24 cellular contexts compared by ENCODE assay signal in the genomic region with DNA sequence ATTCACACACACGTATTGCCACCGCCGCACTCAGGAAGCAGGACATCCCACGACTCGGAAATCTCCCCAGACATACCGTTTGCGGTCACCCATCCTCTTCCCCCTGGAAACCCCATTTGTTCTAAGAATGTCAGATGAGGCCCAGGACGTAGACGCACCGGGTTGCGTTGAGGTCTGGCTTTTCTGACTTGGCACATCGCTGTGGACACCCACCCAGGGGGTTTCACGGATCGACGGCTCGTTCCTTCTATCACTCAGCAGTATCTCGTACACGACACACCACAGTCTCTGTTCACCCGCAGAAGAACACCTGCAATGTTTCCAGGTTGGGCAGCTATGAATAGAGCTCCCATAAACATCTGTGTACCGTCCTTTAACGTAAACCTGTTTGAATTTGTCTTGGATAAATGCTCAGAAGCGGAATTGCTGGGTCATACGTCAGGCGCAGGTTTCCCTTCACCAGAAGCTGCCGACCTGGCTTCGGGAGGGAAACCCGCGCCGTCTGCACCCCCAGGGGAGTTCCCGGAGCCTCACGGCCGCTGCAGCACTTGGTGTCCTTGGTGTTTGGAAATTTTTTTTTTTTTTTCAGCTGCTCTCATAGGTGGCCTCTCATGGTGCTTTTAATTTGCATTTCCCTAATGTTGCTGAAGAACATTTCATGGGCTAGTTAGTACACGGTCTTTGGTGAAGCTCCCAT. TPM values are rescaled to one million over a fixed set of nuclear protein-coding genes. Genes with fewer than 3 reads are reported as not detected.
DNase-seq lines count a peak whose midpoint lies in the region; ATAC-seq and TF ChIP-seq lines count a peak whose summit lies in the region.
"Had no signal": no experiment of that assay in that cellular context is flagged by ENCODE, and none has a peak within 500 bp of the region (broad histone marks: within the 10 kb centered on the region; RNA-seq: fewer than 3 reads in every experiment).

No MANE protein-coding gene starts in this region.

- H3K9me3 Mint-ChIP-seq in activated naive CD8-positive, alpha-beta T cell treated with anti-CD3 and anti-CD28 coated beads, Interleukin-2, amount 50 U/mL, for 24 hours, result no peaks in the 10 kb centered on the region
- H3K9me3 Mint-ChIP-seq in activated naive CD8-positive, alpha-beta T cell treated with anti-CD3 and anti-CD28 coated beads for 36 hours, result peaks cover 8% of the 10 kb centered on the region
- H3K9me3 Mint-ChIP-seq in activated T-helper 17 cell treated with anti-CD3 and anti-CD28 coated beads, Interleukin-2, amount 50 U/mL, for 72 hours, result peaks cover 4% of the 10 kb centered on the region
- peaks cover 7% of the 10 kb centered on the region for H3K9me3 Mint-ChIP-seq in type B pancreatic cell

- H3K36me3 Mint-ChIP-seq in activated naive CD8-positive, alpha-beta T cell treated with anti-CD3 and anti-CD28 coated beads, Interleukin-2, amount 50 U/mL, for 24 hours (ENCODE audit: low read depth), result peaks cover 2% of the 10 kb centered on the region
- no peaks in the 10 kb centered on the region for H3K36me3 Mint-ChIP-seq in activated naive CD8-positive, alpha-beta T cell treated with anti-CD3 and anti-CD28 coated beads for 36 hours
- H3K36me3 Mint-ChIP-seq in activated T-helper 17 cell treated with anti-CD3 and anti-CD28 coated beads, Interleukin-2, amount 50 U/mL, for 72 hours (ENCODE audit: low read depth), result no peaks in the 10 kb centered on the region
- no peaks in the 10 kb centered on the region for H3K36me3 Mint-ChIP-seq in type B pancreatic cell

- POLR2A ChIA-PET in GM10248 (lab: Yijun Ruan, JAX), result no interaction called here

- H3K27me3 Mint-ChIP-seq in activated naive CD8-positive, alpha-beta T cell treated with anti-CD3 and anti-CD28 coated beads, Interleukin-2, amount 50 U/mL, for 24 hours, result peaks cover 42% of the 10 kb centered on the region
- H3K27me3 Mint-ChIP-seq in activated naive CD8-positive, alpha-beta T cell treated with anti-CD3 and anti-CD28 coated beads for 36 hours, result peaks cover 60% of the 10 kb centered on the region
- peaks cover 30% of the 10 kb centered on the region for H3K27me3 Mint-ChIP-seq in activated T-helper 17 cell treated with anti-CD3 and anti-CD28 coated beads, Interleukin-2, amount 50 U/mL, for 72 hours
- peaks cover 57% of the 10 kb centered on the region for H3K27me3 Mint-ChIP-seq in type B pancreatic cell

- CTCF ChIA-PET in GM10248 (lab: Yijun Ruan, JAX), result interaction anchor here (1.5 kb wide), 1 partner anchor 12 kb away, joined by 5 read pairs; no protein-coding TSS in a partner anchor

- DNase-seq in activated naive CD8-positive, alpha-beta T cell treated with anti-CD3 and anti-CD28 coated beads, Interleukin-2, amount 50 U/mL, for 24 hours, result no peak
- no peak for DNase-seq in activated naive CD8-positive, alpha-beta T cell treated with anti-CD3 and anti-CD28 coated beads for 36 hours
- DNase-seq in MV-4-11 (lab: John Stamatoyannopoulos, UW), result peak; percentile 8
- DNase-seq in type B pancreatic cell (ENCODE audit: extremely low spot score, unreplicated experiment), result peak; percentile 65
- no peak for DNase-seq in amygdala (lab: John Stamatoyannopoulos, UW)
- no peak for DNase-seq in GM10248 (ENCODE audit: extremely low spot score)
- DNase-seq: activated CD4-positive, CD25-positive, alpha-beta regulatory T cell; activated gamma-delta T cell; CD4-positive, alpha-beta T cell; central memory CD4-positive, alpha-beta T cell; DMS79; esophagus squamous epithelium; NCI-H1092; NCI-H2081 treated with DMSO at 0.1 percent for 48 hours; NCI-H82; substantia nigra; T-helper 9 cell had no signal

- H3K4me1 Mint-ChIP-seq in activated naive CD8-positive, alpha-beta T cell treated with anti-CD3 and anti-CD28 coated beads, Interleukin-2, amount 50 U/mL, for 24 hours, result peaks cover 9% of the 10 kb centered on the region
- peaks cover 4% of the 10 kb centered on the region for H3K4me1 Mint-ChIP-seq in activated naive CD8-positive, alpha-beta T cell treated with anti-CD3 and anti-CD28 coated beads for 36 hours
- no peaks in the 10 kb centered on the region for H3K4me1 Mint-ChIP-seq in activated T-helper 17 cell treated with anti-CD3 and anti-CD28 coated beads, Interleukin-2, amount 50 U/mL, for 72 hours
- H3K4me1 Mint-ChIP-seq in type B pancreatic cell (ENCODE audit: unreplicated experiment), result no peaks in the 10 kb centered on the region

- no peak overlapping the region for H3K4me3 Mint-ChIP-seq in activated naive CD8-positive, alpha-beta T cell treated with anti-CD3 and anti-CD28 coated beads, Interleukin-2, amount 50 U/mL, for 24 hours
- H3K4me3 Mint-ChIP-seq in activated naive CD8-positive, alpha-beta T cell treated with anti-CD3 and anti-CD28 coated beads for 36 hours, result no peak overlapping the region
- H3K4me3 Mint-ChIP-seq in activated T-helper 17 cell treated with anti-CD3 and anti-CD28 coated beads, Interleukin-2, amount 50 U/mL, for 72 hours, result peak overlapping the region; percentile 29
- no peak overlapping the region for H3K4me3 Mint-ChIP-seq in type B pancreatic cell
- H3K4me3 Mint-ChIP-seq: CD4-positive, alpha-beta T cell had no signal

- TF ChIP-seq CTCF in type B pancreatic cell (conservative IDR thresholded peaks at IDR 0.05) (no peak), GM10248 (IDR thresholded peaks at IDR 0.05; ENCODE audit: control extremely low read depth, extremely low read depth, low read depth, missing control alignments) (no peak)

- peak; percentile 43 for ATAC-seq in activated naive CD8-positive, alpha-beta T cell treated with anti-CD3 and anti-CD28 coated beads, Interleukin-2, amount 50 U/mL, for 24 hours
- ATAC-seq in activated T-helper 17 cell treated with anti-CD3 and anti-CD28 coated beads, Interleukin-2, amount 50 U/mL, for 72 hours (replicated peaks), result peak; percentile 78
- no peak for ATAC-seq in HG02610 (IDR thresholded peaks at IDR 0.05; ENCODE audit: unreplicated experiment)
- ATAC-seq: left lobe of liver, Panc1 had no signal

- peak overlapping the region; percentile 55 for H3K27ac Mint-ChIP-seq in activated naive CD8-positive, alpha-beta T cell treated with anti-CD3 and anti-CD28 coated beads, Interleukin-2, amount 50 U/mL, for 24 hours
- H3K27ac Mint-ChIP-seq in activated naive CD8-positive, alpha-beta T cell treated with anti-CD3 and anti-CD28 coated beads for 36 hours, result no peak overlapping the region
- peak overlapping the region; percentile 10 for H3K27ac Mint-ChIP-seq in activated T-helper 17 cell treated with anti-CD3 and anti-CD28 coated beads, Interleukin-2, amount 50 U/mL, for 72 hours
- no peak overlapping the region for H3K27ac Mint-ChIP-seq in type B pancreatic cell
- H3K27ac Mint-ChIP-seq: CD4-positive, alpha-beta T cell had no signal

RNA-seq across cellular contexts. Expression of gene EEF1A2, which starts 9.3 kb away (rescaled TPM):
- total RNA-seq in activated naive CD8-positive, alpha-beta T cell treated with anti-CD3 and anti-CD28 coated beads for 36 hours, result under 1 TPM in 1 of 2 experiments, not detected in 1; 0.27 TPM
- 10 to 100 TPM in 1 of 2 donors, under 1 TPM in 1; 0.80 to 10.9 TPM for total RNA-seq in activated T-helper 17 cell treated with anti-CD3 and anti-CD28 coated beads, Interleukin-2, amount 50 U/mL, for 72 hours
- 20.5 and 30.2 TPM in 2 replicates for total RNA-seq in type B pancreatic cell (ENCODE audit: low replicate concordance)

RNA-seq across cellular contexts. Expression of gene PPDPF, which starts 12.3 kb away (rescaled TPM):
- total RNA-seq in activated naive CD8-positive, alpha-beta T cell treated with anti-CD3 and anti-CD28 coated beads for 36 hours, result 100 to 1,000 TPM; 128 to 136 TPM
- total RNA-seq in activated T-helper 17 cell treated with anti-CD3 and anti-CD28 coated beads, Interleukin-2, amount 50 U/mL, for 72 hours, result 10 to 100 TPM; 65.5 to 87.5 TPM
- total RNA-seq in type B pancreatic cell (ENCODE audit: low replicate concordance), result 280 and 422 TPM in 2 replicates

RNA-seq across cellular contexts. Expression of gene PTK6, which starts 29.0 kb away (rescaled TPM):
- under 1 TPM; 0.16 to 0.26 TPM for total RNA-seq in activated naive CD8-positive, alpha-beta T cell treated with anti-CD3 and anti-CD28 coated beads for 36 hours
- 1 to 10 TPM in 1 of 2 donors, under 1 TPM in 1; 0.69 to 1.9 TPM for total RNA-seq in activated T-helper 17 cell treated with anti-CD3 and anti-CD28 coated beads, Interleukin-2, amount 50 U/mL, for 72 hours
- total RNA-seq in type B pancreatic cell (ENCODE audit: low replicate concordance), result 0.12 and 0.21 TPM in 2 replicates
- total RNA-seq: GM23248 had no signal

RNA-seq across cellular contexts. Expression of gene KCNQ2, which starts 35.8 kb away (rescaled TPM):
- under 1 TPM in 1 of 2 experiments, not detected in 1; 0.19 TPM for total RNA-seq in activated naive CD8-positive, alpha-beta T cell treated with anti-CD3 and anti-CD28 coated beads for 36 hours
- under 1 TPM in 1 of 2 donors, not detected in 1; 0.66 TPM for total RNA-seq in activated T-helper 17 cell treated with anti-CD3 and anti-CD28 coated beads, Interleukin-2, amount 50 U/mL, for 72 hours
- 4.4 and 47.3 TPM in 2 replicates for total RNA-seq in type B pancreatic cell (ENCODE audit: low replicate concordance)
- total RNA-seq: CD4-positive, alpha-beta T cell; esophagus squamous epithelium; GM23248; left lobe of liver had no signal

RNA-seq across cellular contexts. Expression of gene SRMS, which starts 39.3 kb away (rescaled TPM):
- not detected for total RNA-seq in activated naive CD8-positive, alpha-beta T cell treated with anti-CD3 and anti-CD28 coated beads for 36 hours
- total RNA-seq in activated T-helper 17 cell treated with anti-CD3 and anti-CD28 coated beads, Interleukin-2, amount 50 U/mL, for 72 hours, result not detected
- not detected in 2 replicates for total RNA-seq in type B pancreatic cell (ENCODE audit: low replicate concordance)
- total RNA-seq: CD4-positive, alpha-beta T cell; esophagus squamous epithelium; GM23248; left lobe of liver; mononuclear cell; vagina had no signal

Comparison
In these comparisons a context has a peak if more than half of its experiments do, and no peak if none do; other contexts are left out.
1. H3K27ac Mint-ChIP-seq: peak in activated naive CD8-positive, alpha-beta T cell treated with anti-CD3 and anti-CD28 coated beads, Interleukin-2, amount 50 U/mL, for 24 hours (single experiment) and activated T-helper 17 cell treated with anti-CD3 and anti-CD28 coated beads, Interleukin-2, amount 50 U/mL, for 72 hours (single experiment); none in activated naive CD8-positive, alpha-beta T cell treated with anti-CD3 and anti-CD28 coated beads for 36 hours (single experiment) and type B pancreatic cell (single experiment).
2. DNase-seq: peak in MV-4-11 (single experiment) and type B pancreatic cell (single experiment); none in activated naive CD8-positive, alpha-beta T cell treated with anti-CD3 and anti-CD28 coated beads, Interleukin-2, amount 50 U/mL, for 24 hours (single experiment), activated naive CD8-positive, alpha-beta T cell treated with anti-CD3 and anti-CD28 coated beads for 36 hours (single experiment), amygdala (0 of 56) and GM10248 (single experiment).